In genomic region chr5:180078348-180078747, GRCh38 we compare ENCODE assay signal across 23 cellular contexts. TPM values are rescaled to one million over a fixed set of nuclear protein-coding genes. Genes with fewer than 3 reads are reported as not detected.
DNase-seq lines count a peak whose midpoint lies in the region; ATAC-seq, FAIRE-seq and TF ChIP-seq lines count a peak whose summit lies in the region.
"Had no signal": no experiment of that assay in that cellular context is flagged by ENCODE, and none has a peak within 500 bp of the region (broad histone marks: within the 10 kb centered on the region; RNA-seq: fewer than 3 reads in every experiment).

No MANE protein-coding gene starts in this region.

- peak overlapping the region; percentile 40 to 52 for H3K27ac ChIP-seq in liver (ENCODE audit: low read depth in 1 of 2, low read length in 2 of 2)
- no peak overlapping the region for H3K27ac ChIP-seq in HepG2 (ENCODE audit: extremely low read length, insufficient read depth, low read length)
- no peak overlapping the region for H3K27ac ChIP-seq in SJCRH30
- H3K27ac ChIP-seq in right lobe of liver: peak overlapping the region in 2 of 3 donors; percentile 74 to 89
- H3K27ac ChIP-seq in caudate nucleus (ENCODE audit: low read depth, low read length): no peak overlapping the region
- H3K27ac ChIP-seq: 22Rv1, BLaER1, C4-2B had no signal

- CTCF ChIA-PET in HepG2 (lab: Yijun Ruan, JAX; ENCODE audit: low intra/inter-chr PET ratio, low total read pairs): no interaction called here
- CTCF ChIA-PET in activated naive CD4-positive, alpha-beta T cell treated with anti-CD3 and anti-CD28 coated beads for 36 hours (lab: Charles Lee): no interaction called here

- peaks cover 9% of the 10 kb centered on the region for H3K4me1 Mint-ChIP-seq in activated naive CD4-positive, alpha-beta T cell treated with anti-CD3 and anti-CD28 coated beads for 36 hours (ENCODE audit: low read depth)
- H3K4me1 Mint-ChIP-seq in stimulated activated naive B cell treated with anti-CD40 and anti-IgM and Interleukin-4, amounts not matched to agents 10 μg/mL and 1 μg/mL and 100 μg/mL, for 72 hours: no peaks in the 10 kb centered on the region

- H3K27me3 Mint-ChIP-seq in activated naive CD4-positive, alpha-beta T cell treated with anti-CD3 and anti-CD28 coated beads for 36 hours (ENCODE audit: low read depth): peaks cover 17% of the 10 kb centered on the region
- H3K27me3 Mint-ChIP-seq in stimulated activated naive B cell treated with anti-CD40 and anti-IgM and Interleukin-4, amounts not matched to agents 10 μg/mL and 1 μg/mL and 100 μg/mL, for 72 hours: peaks cover 27 to 51% of the 10 kb centered on the region in 2 donors

- H3K36me3 Mint-ChIP-seq in activated naive CD4-positive, alpha-beta T cell treated with anti-CD3 and anti-CD28 coated beads for 36 hours (ENCODE audit: low read depth): no peaks in the 10 kb centered on the region
- H3K36me3 Mint-ChIP-seq in stimulated activated naive B cell treated with anti-CD40 and anti-IgM and Interleukin-4, amounts not matched to agents 10 μg/mL and 1 μg/mL and 100 μg/mL, for 72 hours: peaks cover 0 to 3% of the 10 kb centered on the region in 2 donors
- H3K36me3 Mint-ChIP-seq: CD4-positive, CD25-positive, alpha-beta regulatory T cell; CD8-positive, alpha-beta T cell had no signal

- POLR2A ChIA-PET in HepG2 (lab: Yijun Ruan, JAX): no interaction called here

- H3K79me2 ChIP-seq in HepG2 (ENCODE audit: insufficient read depth, low read length): no peaks in the 10 kb centered on the region

- H3K27me3 ChIP-seq in liver (ENCODE audit: control insufficient read depth in 4 of 4, insufficient read depth in 4 of 4, low read length in 3 of 4) (no peaks in the 10 kb centered on the region), HepG2 (ENCODE audit: control insufficient read depth in 1 of 2, insufficient read depth in 2 of 2, low read length in 2 of 2) (peaks cover 3 to 38% of the 10 kb centered on the region in 2 experiments; a peak in 3 of 5 replicates), SJCRH30 (no peaks in the 10 kb centered on the region), right lobe of liver (no peaks in the 10 kb centered on the region)
- H3K27me3 ChIP-seq: BLaER1 had no signal

- no peak for TF ChIP-seq CTCF in liver (IDR thresholded peaks at IDR 0.05; ENCODE audit: low read depth, low read length, missing input control)
- no peak for TF ChIP-seq CTCF in HepG2 (CRISPR knock-in tag; IDR thresholded peaks at IDR 0.05)
- TF ChIP-seq CTCF in right lobe of liver (IDR thresholded peaks at IDR 0.05): no peak

- TF ChIP-seq EP300 in HepG2 (IDR thresholded peaks at IDR 0.05; ENCODE audit: low read depth in 2 of 2, low read length in 2 of 2) (no peak), HepG2 (CRISPR knock-in tag; IDR thresholded peaks at IDR 0.05; ENCODE audit: borderline replicate concordance) (no peak)

- no peak for TF ChIP-seq RAD21 in liver (IDR thresholded peaks at IDR 0.05)
- no peak for TF ChIP-seq RAD21 in HepG2 (CRISPR knock-in tag; IDR thresholded peaks at IDR 0.05)

- in situ Hi-C loops in HepG2 (cut with HindIII; ENCODE audit: extremely low pct_ligation_motif_present, low pct_unique_long_range_greater_than_20kb): loop anchor here (25.0 kb wide), 1 partner anchor 316 kb away; no protein-coding TSS in a partner anchor

- intact Hi-C loops in HepG2 (cut with micrococcal nuclease; ENCODE audit: unreplicated experiment): no loop called here
- intact Hi-C loops in right lobe of liver (cut with DNase I): no loop called here
- intact Hi-C loops in activated naive CD4-positive, alpha-beta T cell treated with anti-CD3 and anti-CD28 coated beads for 36 hours (cut with micrococcal nuclease): loop anchor here (10.0 kb wide), 2 partner anchors 524 to 934 kb away; partner anchors contain the start of gene RUFY1

- no peak overlapping the region for H3K27ac Mint-ChIP-seq in activated naive CD4-positive, alpha-beta T cell treated with anti-CD3 and anti-CD28 coated beads for 36 hours
- H3K27ac Mint-ChIP-seq in stimulated activated naive B cell treated with anti-CD40 and anti-IgM and Interleukin-4, amounts not matched to agents 10 μg/mL and 1 μg/mL and 100 μg/mL, for 72 hours: no peak overlapping the region
- H3K27ac Mint-ChIP-seq: B cell; CD8-positive, alpha-beta T cell; GM23338 had no signal

- 87% methylated on average over 9 of the region's 9 CpGs for WGBS in liver
- WGBS in HepG2 (ENCODE audit: low lambda C conversion rate): 63% methylated on average over 9 of the region's 9 CpGs
- WGBS in right lobe of liver (ENCODE audit: insufficient coverage, low coverage, low lambda C conversion rate, missing lambda C conversion rate): 83% methylated on average over 9 of the region's 9 CpGs

- no peak for ATAC-seq in HepG2
- no peak for ATAC-seq in right lobe of liver
- ATAC-seq in HG03097 (IDR thresholded peaks at IDR 0.05; ENCODE audit: low FRiP score, unreplicated experiment): no peak
- ATAC-seq in stimulated activated naive B cell treated with anti-CD40 and anti-IgM and Interleukin-4, amounts not matched to agents 10 μg/mL and 1 μg/mL and 100 μg/mL, for 72 hours (replicated peaks): no peak
- ATAC-seq: CD8-positive, alpha-beta T cell; GM12878; GM23338 had no signal

- H3K36me3 ChIP-seq in liver (ENCODE audit: control insufficient read depth in 4 of 4, insufficient read depth in 3 of 4, low read depth in 1 of 4, low read length in 3 of 4): no peaks in the 10 kb centered on the region
- H3K36me3 ChIP-seq in HepG2 (replicated peaks in 1 of 2; ENCODE audit: control insufficient read depth in 1 of 2, insufficient read depth in 2 of 2, low read length in 2 of 2): no peaks in the 10 kb centered on the region
- H3K36me3 ChIP-seq in SJCRH30: no peaks in the 10 kb centered on the region
- H3K36me3 ChIP-seq in right lobe of liver: no peaks in the 10 kb centered on the region
- H3K36me3 ChIP-seq: BLaER1, HAP-1 had no signal

- no peaks in the 10 kb centered on the region for H4K20me1 ChIP-seq in HepG2 (ENCODE audit: insufficient read depth, low read length)
- H4K20me1 ChIP-seq: BLaER1 had no signal

- no peak overlapping the region for H3K4me2 ChIP-seq in HepG2 (ENCODE audit: low read depth, low read length)
- H3K4me2 ChIP-seq: BLaER1, GM23338 had no signal

- BruUV-seq in HepG2 (replicated peaks; lab: Mats Ljungman, UMichigan): no TSS peak

- no peak for FAIRE-seq in HepG2 (lab: Jason Lieb, UNC)
- FAIRE-seq: A204.1, GM12878, H54 had no signal

- no peak overlapping the region for H3K9ac ChIP-seq in liver (ENCODE audit: low read depth in 1 of 2, low read length in 2 of 2)
- no peak overlapping the region for H3K9ac ChIP-seq in HepG2 (ENCODE audit: insufficient read depth, low read depth, low read length)
- H3K9ac ChIP-seq: BLaER1 had no signal

- H3K9me3 ChIP-seq in liver (ENCODE audit: control insufficient read depth in 4 of 4, low read length in 3 of 4) (no peaks in the 10 kb centered on the region), HepG2 (ENCODE audit: low read length) (no peaks in the 10 kb centered on the region), SJCRH30 (replicated peaks) (no peaks in the 10 kb centered on the region; the same call in 1 of the 2 replicates), right lobe of liver (no peaks in the 10 kb centered on the region)
- H3K9me3 ChIP-seq: HAP-1 had no signal

- TF ChIP-seq POLR2A in HepG2 (IDR thresholded peaks at IDR 0.05; ENCODE audit: insufficient read depth in 1 of 2, low read depth in 2 of 2, low read length in 2 of 2) (no peak), right lobe of liver (IDR thresholded peaks at IDR 0.05) (no peak)

- DNase-seq in HepG2 (ENCODE audit: low spot score) (no peak), SJCRH30 (peak; percentile 24 to 38), right lobe of liver (no peak), caudate nucleus (lab: John Stamatoyannopoulos, UW) (no peak)
- DNase-seq in activated naive CD4-positive, alpha-beta T cell treated with anti-CD3 and anti-CD28 coated beads for 36 hours: no peak
- no peak for DNase-seq in stimulated activated naive B cell treated with anti-CD40 and anti-IgM and Interleukin-4, amounts not matched to agents 10 μg/mL and 1 μg/mL and 100 μg/mL, for 72 hours
- DNase-seq: Caco-2; CD4-positive, CD25-positive, alpha-beta regulatory T cell; CD8-positive, alpha-beta T cell; DMS153; EL; GDM1 had no signal

- H3K4me3 ChIP-seq in liver (ENCODE audit: low read depth in 1 of 3, low read length in 3 of 3) (no peak overlapping the region), HepG2 (replicated peaks in 1 of 3; ENCODE audit: insufficient read depth in 1 of 3, low read depth in 2 of 3, low read length in 3 of 3) (no peak overlapping the region), SJCRH30 (no peak overlapping the region), right lobe of liver (no peak overlapping the region)
- H3K4me3 ChIP-seq: BLaER1, GM12878, GM23338, HAP-1 had no signal

- H3K4me3 Mint-ChIP-seq in activated naive CD4-positive, alpha-beta T cell treated with anti-CD3 and anti-CD28 coated beads for 36 hours: no peak overlapping the region
- H3K4me3 Mint-ChIP-seq in stimulated activated naive B cell treated with anti-CD40 and anti-IgM and Interleukin-4, amounts not matched to agents 10 μg/mL and 1 μg/mL and 100 μg/mL, for 72 hours: no peak overlapping the region
- H3K4me3 Mint-ChIP-seq: B cell; CD4-positive, CD25-positive, alpha-beta regulatory T cell; CD8-positive, alpha-beta T cell; GM23338 had no signal

- H3K4me1 ChIP-seq in liver (ENCODE audit: control insufficient read depth in 4 of 4, insufficient read depth in 4 of 4, low read length in 3 of 4) (peaks cover 7 to 63% (median 47%) of the 10 kb centered on the region in 4 donors), HepG2 (ENCODE audit: insufficient read depth, low read length) (peaks cover 30% of the 10 kb centered on the region), SJCRH30 (no peaks in the 10 kb centered on the region), right lobe of liver (peaks cover 0 to 37% (median 11%) of the 10 kb centered on the region in 4 donors)
- H3K4me1 ChIP-seq: Caco-2 had no signal

- H3K9me3 Mint-ChIP-seq in activated naive CD4-positive, alpha-beta T cell treated with anti-CD3 and anti-CD28 coated beads for 36 hours: no peaks in the 10 kb centered on the region
- peaks cover 0 to 2% of the 10 kb centered on the region in 2 donors for H3K9me3 Mint-ChIP-seq in stimulated activated naive B cell treated with anti-CD40 and anti-IgM and Interleukin-4, amounts not matched to agents 10 μg/mL and 1 μg/mL and 100 μg/mL, for 72 hours
- H3K9me3 Mint-ChIP-seq: CD8-positive, alpha-beta T cell had no signal

- H2AFZ ChIP-seq in HepG2 (ENCODE audit: low read length): no peak overlapping the region
- H2AFZ ChIP-seq: GM23338 had no signal

RNA-seq across cellular contexts. Expression of gene RNF130, which starts 6.8 kb away (rescaled TPM):
- 10 to 100 TPM; 24.9 to 43.6 TPM for total RNA-seq in liver
- 10 to 100 TPM; 59.3 to 93.1 TPM for polyA plus RNA-seq in liver
- 21.3 and 28.2 TPM in 2 replicates for total RNA-seq in HepG2 (2016; rRNA removed; fragmentation: Illumina TruSeq; extraction: Trizol)
- 51.1 and 56.5 TPM in 2 replicates for total RNA-seq in HepG2 (2016; cell fraction: cytosol; rRNA removed; fragmentation: Illumina TruSeq; extraction: Trizol; ENCODE audit: low read depth)
- total RNA-seq in HepG2 (2016; cell fraction: insoluble cytoplasmic fraction; rRNA removed; fragmentation: Illumina TruSeq; extraction: Trizol): 20.7 and 27.0 TPM in 2 replicates
- 71.6 and 78.1 TPM in 2 replicates for total RNA-seq in HepG2 (2016; cell fraction: membrane; rRNA removed; fragmentation: Illumina TruSeq; extraction: Trizol)
- total RNA-seq in HepG2 (2016; cell fraction: nucleus; rRNA removed; fragmentation: Illumina TruSeq; extraction: Trizol): 19.2 and 22.9 TPM in 2 replicates
- 25.9 and 28.3 TPM in 2 replicates for polyA plus RNA-seq in HepG2 (2011; rRNA removed)
- 21.0 and 26.9 TPM in 2 replicates for polyA plus RNA-seq in HepG2 (2011; cell fraction: cytosol; rRNA removed)
- 10.8 and 12.4 TPM in 2 replicates for polyA plus RNA-seq in HepG2 (2011; cell fraction: nucleus; rRNA removed)
- polyA plus RNA-seq in HepG2 (2012): 21.3 and 23.0 TPM in 2 replicates
- 78.2 and 88.6 TPM in 2 replicates for polyA plus RNA-seq in HepG2 (2016; cell fraction: cytosol; fragmentation: Illumina TruSeq; extraction: Trizol; ENCODE audit: low read depth)
- polyA plus RNA-seq in HepG2 (2016; cell fraction: insoluble cytoplasmic fraction; fragmentation: Illumina TruSeq; extraction: Trizol; ENCODE audit: low read depth): 31.6 and 34.3 TPM in 2 replicates
- 86.4 and 87.9 TPM in 2 replicates for polyA plus RNA-seq in HepG2 (2016; cell fraction: membrane; fragmentation: Illumina TruSeq; extraction: Trizol; ENCODE audit: low read depth)
- polyA plus RNA-seq in HepG2 (2016; cell fraction: nucleus; fragmentation: Illumina TruSeq; extraction: Trizol; ENCODE audit: insufficient read depth, low read depth): 38.8 and 41.1 TPM in 2 replicates
- polyA minus RNA-seq in HepG2 (2011; rRNA and poly(A)+ RNA removed; ENCODE audit: low replicate concordance): 12.5 and 16.7 TPM in 2 replicates
- polyA minus RNA-seq in HepG2 (2011; cell fraction: cytosol; rRNA and poly(A)+ RNA removed): 12.9 and 13.1 TPM in 2 replicates
- 18.3 and 20.1 TPM in 2 replicates for polyA minus RNA-seq in HepG2 (2011; cell fraction: nucleus; rRNA and poly(A)+ RNA removed)
- total RNA-seq in SJCRH30 (2014; rRNA removed; shearing (Covaris generic)): 34.5 and 34.9 TPM in 2 replicates
- total RNA-seq in right lobe of liver: 100 to 1,000 TPM in 1 of 6 experiments, 10 to 100 TPM in 5; 66.7 to 119 (median 89.9) TPM
- total RNA-seq in activated naive CD4-positive, alpha-beta T cell treated with anti-CD3 and anti-CD28 coated beads for 36 hours: 10 to 100 TPM; 10.3 to 11.9 TPM

Comparison
In these comparisons a context has a peak if more than half of its experiments do, and no peak if none do; other contexts are left out.
1. H3K27ac ChIP-seq: peak in liver (2 of 2) and right lobe of liver (2 of 3); none in HepG2 (single experiment), SJCRH30 (single experiment) and caudate nucleus (single experiment).
2. DNase-seq: peak in SJCRH30 (2 of 2); none in HepG2 (single experiment), right lobe of liver (0 of 3), activated naive CD4-positive, alpha-beta T cell treated with anti-CD3 and anti-CD28 coated beads for 36 hours (single experiment), stimulated activated naive B cell treated with anti-CD40 and anti-IgM and Interleukin-4, amounts not matched to agents 10 μg/mL and 1 μg/mL and 100 μg/mL, for 72 hours (single experiment) and caudate nucleus (0 of 61).